In genomic region chr2:116832148-116832547, GRCh38 we compare ENCODE assay signal across 33 cellular contexts.
"Had no signal": no experiment of that assay in that cellular context is flagged by ENCODE, and none has a peak within 500 bp of the region (broad histone marks: within the 10 kb centered on the region; RNA-seq: fewer than 3 reads in every experiment).

No MANE protein-coding gene starts in this region.

- DNase-seq: Karpas-422, Kasumi-1, KG1, MG63, MM.1S, MV-4-11, NCI-H1092, NCI-H1092 treated with DMSO at 0.1 percent for 48 hours, NCI-H1105, NCI-H1105 treated with DMSO at 0.1 percent for 48 hours, NCI-H1417, NCI-H1417 treated with DMSO at 0.1 percent for 48 hours, NCI-H1436, NCI-H1436 treated with DMSO at 0.1 percent for 48 hours, NCI-H146, NCI-H1694, NCI-H1694 treated with DMSO at 0.1 percent for 48 hours, NCI-H187, NCI-H187 treated with DMSO at 0.1 percent for 48 hours, NCI-H1930, NCI-H2029, NCI-H2029 treated with DMSO at 0.1 percent for 48 hours, NCI-H2081, NCI-H2081 treated with DMSO at 0.1 percent for 48 hours, NCI-H2171, NCI-H2171 treated with DMSO at 0.1 percent for 48 hours, NCI-H2227 treated with DMSO at 0.1 percent for 48 hours, NCI-H226, NCI-H345, NCI-H446, NCI-H446 treated with DMSO at 0.1 percent for 48 hours, NCI-H510A had no signal

- H3K4me3 ChIP-seq: MG63 had no signal

- H3K4me2 ChIP-seq: KMS-11 had no signal

- H3K27ac ChIP-seq: KMS-11 had no signal

- H3K27me3 ChIP-seq: MG63 had no signal

- H3K9ac ChIP-seq: KMS-11 had no signal

- H3K36me3 ChIP-seq: MG63 had no signal
